8 cellular contexts compared by ENCODE assay signal in the genomic region with DNA sequence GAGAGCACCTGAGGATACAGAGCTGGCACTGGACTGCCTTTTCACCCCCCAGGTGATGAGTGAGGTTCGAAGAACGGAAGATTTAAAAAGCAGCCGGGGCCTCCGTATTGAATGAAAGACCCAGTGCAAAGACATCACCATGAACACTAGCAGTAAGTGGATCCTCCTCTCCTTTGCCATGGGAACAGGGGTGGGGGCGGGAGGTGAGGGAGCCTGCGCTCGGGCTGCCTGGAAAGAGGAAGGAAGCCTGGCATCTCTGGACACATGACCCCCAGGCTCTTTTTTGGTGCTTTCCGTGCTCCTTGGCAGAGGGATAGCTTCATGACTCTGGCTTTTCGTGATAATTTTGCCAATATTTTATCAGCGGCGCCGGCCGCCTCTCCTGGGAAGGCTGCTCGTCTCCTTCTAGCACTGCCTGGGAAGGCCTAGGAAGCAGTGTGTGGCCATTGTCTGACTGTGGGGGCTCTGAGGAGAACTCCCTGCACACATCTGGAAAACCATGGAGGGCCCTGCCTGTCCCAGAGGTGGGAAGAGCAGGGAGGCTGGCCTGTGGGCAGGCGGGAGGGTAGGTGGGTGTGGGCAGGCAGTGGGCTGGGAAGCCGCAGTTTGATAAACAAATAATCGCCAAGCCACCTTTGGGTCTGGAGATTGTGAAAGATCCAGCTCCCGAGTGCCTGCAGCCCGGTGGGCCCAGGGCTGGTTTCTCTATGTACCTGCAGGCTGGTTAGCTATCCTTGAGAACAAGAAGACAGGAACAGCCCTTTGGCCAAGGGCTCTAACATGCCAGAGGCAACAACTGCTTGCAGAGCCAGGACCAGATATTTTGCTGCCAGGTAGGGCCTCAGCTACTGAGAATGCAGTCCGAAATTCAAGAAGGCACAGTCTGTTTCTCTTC. TPM values are rescaled to one million over a fixed set of nuclear protein-coding genes. Genes with fewer than 3 reads are reported as not detected.
DNase-seq lines count a peak whose midpoint lies in the region; ATAC-seq and TF ChIP-seq lines count a peak whose summit lies in the region.

No MANE protein-coding gene starts in this region.

- TF ChIP-seq EP300 in sigmoid colon (IDR thresholded peaks at IDR 0.05) = no peak

- H3K9me3 Mint-ChIP-seq in stimulated activated naive CD8-positive, alpha-beta T cell treated with anti-CD3 and anti-CD28 coated beads, Interleukin-15, Interleukin-2, amounts not matched to agents 100 ng/mL and 50 ng/mL, for 24 hours = no peaks in the 10 kb centered on the region
- H3K9me3 Mint-ChIP-seq in activated naive CD8-positive, alpha-beta T cell treated with anti-CD3 and anti-CD28 coated beads, Interleukin-2, amount 50 U/mL, for 24 hours = no peaks in the 10 kb centered on the region

- no peaks in the 10 kb centered on the region for H3K36me3 Mint-ChIP-seq in stimulated activated naive CD8-positive, alpha-beta T cell treated with anti-CD3 and anti-CD28 coated beads, Interleukin-15, Interleukin-2, amounts not matched to agents 100 ng/mL and 50 ng/mL, for 24 hours (ENCODE audit: low read depth)
- no peaks in the 10 kb centered on the region for H3K36me3 Mint-ChIP-seq in activated naive CD8-positive, alpha-beta T cell treated with anti-CD3 and anti-CD28 coated beads, Interleukin-2, amount 50 U/mL, for 24 hours (ENCODE audit: low read depth)

- ATAC-seq in stimulated activated naive CD8-positive, alpha-beta T cell treated with anti-CD3 and anti-CD28 coated beads, Interleukin-15, Interleukin-2, amounts not matched to agents 100 U/mL and 50 U/mL, for 24 hours = no peak
- no peak for ATAC-seq in activated naive CD8-positive, alpha-beta T cell treated with anti-CD3 and anti-CD28 coated beads, Interleukin-2, amount 50 U/mL, for 24 hours

- DNase-seq in stimulated activated naive CD8-positive, alpha-beta T cell treated with anti-CD3 and anti-CD28 coated beads, Interleukin-15, Interleukin-2, amounts not matched to agents 100 U/mL and 50 U/mL, for 24 hours = no peak
- no peak for DNase-seq in activated naive CD8-positive, alpha-beta T cell treated with anti-CD3 and anti-CD28 coated beads, Interleukin-2, amount 50 U/mL, for 24 hours
- DNase-seq in iPS DF 6.9 (ENCODE audit: low read depth, low spot score) (no peak), sigmoid colon (no peak), SW 1271 (lab: John Stamatoyannopoulos, UW) (no peak), mucosa of gallbladder (ENCODE audit: low spot score) (no peak)
- no peak for DNase-seq in stimulated activated naive CD4-positive, alpha-beta T cell treated with Interleukin-2 at 50 U/mL for 16 hours (lab: John Stamatoyannopoulos, UW)

- WGBS in iPS DF 6.9 (ENCODE audit: insufficient coverage, insufficient read length) = no CpG with 5 or more reads among the region's 20 CpGs
- 53 to 57% methylated on average over 20 of the region's 20 CpGs for WGBS in sigmoid colon, 2 donors

- H3K4me3 ChIP-seq in iPS DF 6.9 (ENCODE audit: low read length) (peak overlapping the region; percentile 43; the same call in 1 of the 2 replicates), sigmoid colon (peak overlapping the region; percentile 58 to 74 (median 62))

- H3K27ac Mint-ChIP-seq in stimulated activated naive CD8-positive, alpha-beta T cell treated with anti-CD3 and anti-CD28 coated beads, Interleukin-15, Interleukin-2, amounts not matched to agents 100 ng/mL and 50 ng/mL, for 24 hours = no peak overlapping the region
- H3K27ac Mint-ChIP-seq in activated naive CD8-positive, alpha-beta T cell treated with anti-CD3 and anti-CD28 coated beads, Interleukin-2, amount 50 U/mL, for 24 hours = no peak overlapping the region

- TF ChIP-seq CTCF in sigmoid colon (IDR thresholded peaks at IDR 0.05) = no peak

- peaks cover 39% of the 10 kb centered on the region for H3K27me3 Mint-ChIP-seq in stimulated activated naive CD8-positive, alpha-beta T cell treated with anti-CD3 and anti-CD28 coated beads, Interleukin-15, Interleukin-2, amounts not matched to agents 100 ng/mL and 50 ng/mL, for 24 hours
- H3K27me3 Mint-ChIP-seq in activated naive CD8-positive, alpha-beta T cell treated with anti-CD3 and anti-CD28 coated beads, Interleukin-2, amount 50 U/mL, for 24 hours = peaks cover 25% of the 10 kb centered on the region

- no peaks in the 10 kb centered on the region for H3K4me1 Mint-ChIP-seq in stimulated activated naive CD8-positive, alpha-beta T cell treated with anti-CD3 and anti-CD28 coated beads, Interleukin-15, Interleukin-2, amounts not matched to agents 100 ng/mL and 50 ng/mL, for 24 hours (ENCODE audit: low read depth)
- H3K4me1 Mint-ChIP-seq in activated naive CD8-positive, alpha-beta T cell treated with anti-CD3 and anti-CD28 coated beads, Interleukin-2, amount 50 U/mL, for 24 hours = no peaks in the 10 kb centered on the region

- H3K27ac ChIP-seq in iPS DF 6.9 (ENCODE audit: low read length) = no peak overlapping the region
- H3K27ac ChIP-seq in sigmoid colon = peak overlapping the region; percentile 57 to 83 (median 62)

- peak overlapping the region; percentile 24 for H3K4me3 Mint-ChIP-seq in stimulated activated naive CD8-positive, alpha-beta T cell treated with anti-CD3 and anti-CD28 coated beads, Interleukin-15, Interleukin-2, amounts not matched to agents 100 ng/mL and 50 ng/mL, for 24 hours
- peak overlapping the region; percentile 21 for H3K4me3 Mint-ChIP-seq in activated naive CD8-positive, alpha-beta T cell treated with anti-CD3 and anti-CD28 coated beads, Interleukin-2, amount 50 U/mL, for 24 hours

- H3K9me3 ChIP-seq in iPS DF 6.9 (ENCODE audit: control insufficient read depth, insufficient read depth, low read length) (no peaks in the 10 kb centered on the region), sigmoid colon (peaks cover 0 to 3% (median 0%) of the 10 kb centered on the region in 4 donors)

- H3K4me1 ChIP-seq in iPS DF 6.9 (ENCODE audit: control insufficient read depth, insufficient read depth, low read length) (no peaks in the 10 kb centered on the region), sigmoid colon (peaks cover 0 to 35% (median 27%) of the 10 kb centered on the region in 4 donors)

- TF ChIP-seq POLR2A in sigmoid colon (IDR thresholded peaks at IDR 0.05) = no peak

- H3K27me3 ChIP-seq in iPS DF 6.9 (ENCODE audit: control insufficient read depth, insufficient read depth, low read length) = no peaks in the 10 kb centered on the region; the same call in 1 of the 2 replicates
- no peaks in the 10 kb centered on the region for H3K27me3 ChIP-seq in sigmoid colon

- no peaks in the 10 kb centered on the region for H3K36me3 ChIP-seq in iPS DF 6.9 (ENCODE audit: control insufficient read depth, insufficient read depth, low read length)
- H3K36me3 ChIP-seq in sigmoid colon = no peaks in the 10 kb centered on the region

- intact Hi-C loops in sigmoid colon (cut with DNase I) = loop anchor here (1.0 to 10.0 kb wide), 3 partner anchors 87 to 423 kb away; no protein-coding TSS in a partner anchor

RNA-seq across cellular contexts. Expression of gene ABLIM3, which starts 0.9 kb away (rescaled TPM):
- total RNA-seq in sigmoid colon (10 to 100 TPM in 3 of 4 donors, 1 to 10 TPM in 1; 6.8 to 19.9 (median 13.8) TPM), mucosa of gallbladder (15.1 TPM)
- 10 to 100 TPM in 1 of 3 donors, 1 to 10 TPM in 2; 5.8 to 11.4 (median 6.5) TPM for polyA plus RNA-seq in sigmoid colon
